Comparison of ENCODE assay signal across 1 cellular context in the genomic region with DNA sequence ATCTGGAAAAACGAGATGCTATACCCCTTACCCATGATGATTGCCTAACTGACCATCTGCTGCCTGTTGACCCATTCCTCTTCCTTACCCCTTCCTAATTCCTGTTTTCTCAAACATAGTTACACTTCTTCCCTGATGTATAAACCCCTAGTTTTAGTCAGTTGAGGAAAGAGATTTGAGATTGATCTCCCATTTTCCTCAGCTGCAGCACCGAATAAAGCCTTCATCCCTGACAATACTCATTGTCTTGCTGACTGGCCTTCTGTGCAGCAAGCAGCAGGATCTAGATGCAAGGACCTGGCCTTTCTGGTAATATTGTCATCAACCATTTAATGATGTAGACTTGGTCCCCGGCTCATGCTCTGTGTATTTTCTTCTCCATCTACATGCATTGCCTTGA.
TF ChIP-seq lines count a peak whose summit lies in the region.

No MANE protein-coding gene starts in this region.

TF ChIP-seq in GM12878, 131 proteins besides CTCF, POLR2A, EP300 and RAD21:
- TF ChIP-seq, protein P1, sequence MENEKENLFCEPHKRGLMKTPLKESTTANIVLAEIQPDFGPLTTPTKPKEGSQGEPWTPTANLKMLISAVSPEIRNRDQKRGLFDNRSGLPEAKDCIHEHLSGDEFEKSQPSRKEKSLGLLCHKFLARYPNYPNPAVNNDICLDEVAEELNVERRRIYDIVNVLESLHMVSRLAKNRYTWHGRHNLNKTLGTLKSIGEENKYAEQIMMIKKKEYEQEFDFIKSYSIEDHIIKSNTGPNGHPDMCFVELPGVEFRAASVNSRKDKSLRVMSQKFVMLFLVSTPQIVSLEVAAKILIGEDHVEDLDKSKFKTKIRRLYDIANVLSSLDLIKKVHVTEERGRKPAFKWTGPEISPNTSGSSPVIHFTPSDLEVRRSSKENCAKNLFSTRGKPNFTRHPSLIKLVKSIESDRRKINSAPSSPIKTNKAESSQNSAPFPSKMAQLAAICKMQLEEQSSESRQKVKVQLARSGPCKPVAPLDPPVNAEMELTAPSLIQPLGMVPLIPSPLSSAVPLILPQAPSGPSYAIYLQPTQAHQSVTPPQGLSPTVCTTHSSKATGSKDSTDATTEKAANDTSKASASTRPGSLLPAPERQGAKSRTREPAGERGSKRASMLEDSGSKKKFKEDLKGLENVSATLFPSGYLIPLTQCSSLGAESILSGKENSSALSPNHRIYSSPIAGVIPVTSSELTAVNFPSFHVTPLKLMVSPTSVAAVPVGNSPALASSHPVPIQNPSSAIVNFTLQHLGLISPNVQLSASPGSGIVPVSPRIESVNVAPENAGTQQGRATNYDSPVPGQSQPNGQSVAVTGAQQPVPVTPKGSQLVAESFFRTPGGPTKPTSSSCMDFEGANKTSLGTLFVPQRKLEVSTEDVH (IDR thresholded peaks at IDR 0.05; ENCODE audit: low read depth, partially characterized antibody): no peak
- TF ChIP-seq, protein P2, sequence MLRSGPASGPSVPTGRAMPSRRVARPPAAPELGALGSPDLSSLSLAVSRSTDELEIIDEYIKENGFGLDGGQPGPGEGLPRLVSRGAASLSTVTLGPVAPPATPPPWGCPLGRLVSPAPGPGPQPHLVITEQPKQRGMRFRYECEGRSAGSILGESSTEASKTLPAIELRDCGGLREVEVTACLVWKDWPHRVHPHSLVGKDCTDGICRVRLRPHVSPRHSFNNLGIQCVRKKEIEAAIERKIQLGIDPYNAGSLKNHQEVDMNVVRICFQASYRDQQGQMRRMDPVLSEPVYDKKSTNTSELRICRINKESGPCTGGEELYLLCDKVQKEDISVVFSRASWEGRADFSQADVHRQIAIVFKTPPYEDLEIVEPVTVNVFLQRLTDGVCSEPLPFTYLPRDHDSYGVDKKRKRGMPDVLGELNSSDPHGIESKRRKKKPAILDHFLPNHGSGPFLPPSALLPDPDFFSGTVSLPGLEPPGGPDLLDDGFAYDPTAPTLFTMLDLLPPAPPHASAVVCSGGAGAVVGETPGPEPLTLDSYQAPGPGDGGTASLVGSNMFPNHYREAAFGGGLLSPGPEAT (IDR thresholded peaks at IDR 0.05; ENCODE audit: low read depth): no peak
- no peak for TF ChIP-seq IKZF2 (IDR thresholded peaks at IDR 0.05)
- TF ChIP-seq NRF1 (conservative IDR thresholded peaks at IDR 0.05; ENCODE audit: low read depth, low read length): no peak
- no peak for TF ChIP-seq MYC (IDR thresholded peaks at IDR 0.05; ENCODE audit: insufficient read depth, insufficient read length, insufficient replicate concordance, low read length, severe bottlenecking)
- TF ChIP-seq, protein P3, sequence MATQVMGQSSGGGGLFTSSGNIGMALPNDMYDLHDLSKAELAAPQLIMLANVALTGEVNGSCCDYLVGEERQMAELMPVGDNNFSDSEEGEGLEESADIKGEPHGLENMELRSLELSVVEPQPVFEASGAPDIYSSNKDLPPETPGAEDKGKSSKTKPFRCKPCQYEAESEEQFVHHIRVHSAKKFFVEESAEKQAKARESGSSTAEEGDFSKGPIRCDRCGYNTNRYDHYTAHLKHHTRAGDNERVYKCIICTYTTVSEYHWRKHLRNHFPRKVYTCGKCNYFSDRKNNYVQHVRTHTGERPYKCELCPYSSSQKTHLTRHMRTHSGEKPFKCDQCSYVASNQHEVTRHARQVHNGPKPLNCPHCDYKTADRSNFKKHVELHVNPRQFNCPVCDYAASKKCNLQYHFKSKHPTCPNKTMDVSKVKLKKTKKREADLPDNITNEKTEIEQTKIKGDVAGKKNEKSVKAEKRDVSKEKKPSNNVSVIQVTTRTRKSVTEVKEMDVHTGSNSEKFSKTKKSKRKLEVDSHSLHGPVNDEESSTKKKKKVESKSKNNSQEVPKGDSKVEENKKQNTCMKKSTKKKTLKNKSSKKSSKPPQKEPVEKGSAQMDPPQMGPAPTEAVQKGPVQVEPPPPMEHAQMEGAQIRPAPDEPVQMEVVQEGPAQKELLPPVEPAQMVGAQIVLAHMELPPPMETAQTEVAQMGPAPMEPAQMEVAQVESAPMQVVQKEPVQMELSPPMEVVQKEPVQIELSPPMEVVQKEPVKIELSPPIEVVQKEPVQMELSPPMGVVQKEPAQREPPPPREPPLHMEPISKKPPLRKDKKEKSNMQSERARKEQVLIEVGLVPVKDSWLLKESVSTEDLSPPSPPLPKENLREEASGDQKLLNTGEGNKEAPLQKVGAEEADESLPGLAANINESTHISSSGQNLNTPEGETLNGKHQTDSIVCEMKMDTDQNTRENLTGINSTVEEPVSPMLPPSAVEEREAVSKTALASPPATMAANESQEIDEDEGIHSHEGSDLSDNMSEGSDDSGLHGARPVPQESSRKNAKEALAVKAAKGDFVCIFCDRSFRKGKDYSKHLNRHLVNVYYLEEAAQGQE (IDR thresholded peaks at IDR 0.05; ENCODE audit: low read depth, low read length): no peak
- TF ChIP-seq NBN (IDR thresholded peaks at IDR 0.05): no peak
- no peak for TF ChIP-seq NR2C2 (IDR thresholded peaks at IDR 0.05; ENCODE audit: borderline replicate concordance, control insufficient read depth, insufficient read length, low read depth)
- TF ChIP-seq ZBED1 (IDR thresholded peaks at IDR 0.05; ENCODE audit: borderline replicate concordance): no peak
- TF ChIP-seq ASH2L (IDR thresholded peaks at IDR 0.05; ENCODE audit: borderline replicate concordance, low read depth): no peak
- TF ChIP-seq, protein P4, sequence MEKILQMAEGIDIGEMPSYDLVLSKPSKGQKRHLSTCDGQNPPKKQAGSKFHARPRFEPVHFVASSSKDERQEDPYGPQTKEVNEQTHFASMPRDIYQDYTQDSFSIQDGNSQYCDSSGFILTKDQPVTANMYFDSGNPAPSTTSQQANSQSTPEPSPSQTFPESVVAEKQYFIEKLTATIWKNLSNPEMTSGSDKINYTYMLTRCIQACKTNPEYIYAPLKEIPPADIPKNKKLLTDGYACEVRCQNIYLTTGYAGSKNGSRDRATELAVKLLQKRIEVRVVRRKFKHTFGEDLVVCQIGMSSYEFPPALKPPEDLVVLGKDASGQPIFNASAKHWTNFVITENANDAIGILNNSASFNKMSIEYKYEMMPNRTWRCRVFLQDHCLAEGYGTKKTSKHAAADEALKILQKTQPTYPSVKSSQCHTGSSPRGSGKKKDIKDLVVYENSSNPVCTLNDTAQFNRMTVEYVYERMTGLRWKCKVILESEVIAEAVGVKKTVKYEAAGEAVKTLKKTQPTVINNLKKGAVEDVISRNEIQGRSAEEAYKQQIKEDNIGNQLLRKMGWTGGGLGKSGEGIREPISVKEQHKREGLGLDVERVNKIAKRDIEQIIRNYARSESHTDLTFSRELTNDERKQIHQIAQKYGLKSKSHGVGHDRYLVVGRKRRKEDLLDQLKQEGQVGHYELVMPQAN (conservative IDR thresholded peaks at IDR 0.05): no peak
- TF ChIP-seq SP1 (IDR thresholded peaks at IDR 0.05; ENCODE audit: low read depth, low read length): no peak
- no peak for TF ChIP-seq PKNOX1 (IDR thresholded peaks at IDR 0.05)
- no peak for TF ChIP-seq NR2F1 (conservative IDR thresholded peaks at IDR 0.05)
- TF ChIP-seq ZNF274 (IDR thresholded peaks at IDR 0.05; ENCODE audit: insufficient read depth, insufficient read length): no peak
- TF ChIP-seq ETV6 (conservative IDR thresholded peaks at IDR 0.05 in 1 of 2, IDR thresholded peaks at IDR 0.05 in 1 of 2; ENCODE audit: borderline replicate concordance in 1 of 2, low read depth in 1 of 2): no peak
- TF ChIP-seq ZNF217 (IDR thresholded peaks at IDR 0.05): no peak
- no peak for TF ChIP-seq JUNB (IDR thresholded peaks at IDR 0.05)
- TF ChIP-seq, protein P5, sequence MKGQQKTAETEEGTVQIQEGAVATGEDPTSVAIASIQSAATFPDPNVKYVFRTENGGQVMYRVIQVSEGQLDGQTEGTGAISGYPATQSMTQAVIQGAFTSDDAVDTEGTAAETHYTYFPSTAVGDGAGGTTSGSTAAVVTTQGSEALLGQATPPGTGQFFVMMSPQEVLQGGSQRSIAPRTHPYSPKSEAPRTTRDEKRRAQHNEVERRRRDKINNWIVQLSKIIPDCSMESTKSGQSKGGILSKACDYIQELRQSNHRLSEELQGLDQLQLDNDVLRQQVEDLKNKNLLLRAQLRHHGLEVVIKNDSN (IDR thresholded peaks at IDR 0.05; ENCODE audit: borderline replicate concordance, extremely low read length, insufficient read depth, low read depth, low read length): no peak
